Comparison of ENCODE assay signal across 16 cellular contexts in the genomic region with DNA sequence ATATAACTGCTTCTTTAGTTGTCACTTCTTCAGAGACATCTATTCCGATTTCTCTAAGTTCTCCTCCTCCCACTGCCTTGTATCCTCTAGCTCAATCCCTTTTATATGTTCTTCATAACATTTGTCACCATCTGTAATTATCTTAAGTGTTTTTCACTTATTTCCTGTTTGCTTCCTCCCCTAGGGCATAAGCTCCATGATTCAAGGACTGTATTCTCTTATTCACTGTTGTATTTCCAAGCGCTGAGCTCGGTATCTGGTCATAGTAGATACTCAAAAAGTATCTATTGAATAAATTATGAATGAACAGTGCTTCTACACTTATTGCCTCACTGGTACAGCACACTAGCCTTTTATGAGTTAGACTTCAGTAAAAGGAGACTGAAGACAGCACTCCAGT.
DNase-seq lines count a peak whose midpoint lies in the region; ATAC-seq lines count a peak whose summit lies in the region.
"Had no signal": no experiment of that assay in that cellular context is flagged by ENCODE, and none has a peak within 500 bp of the region (broad histone marks: within the 10 kb centered on the region; RNA-seq: fewer than 3 reads in every experiment).

No MANE protein-coding gene starts in this region.

- no peaks in the 10 kb centered on the region for H3K36me3 Mint-ChIP-seq in activated naive CD4-positive, alpha-beta T cell treated with anti-CD3 and anti-CD28 coated beads, Interleukin-2, amount 10 ng/mL, durations not matched to agents 7 days and 5 days
- no peaks in the 10 kb centered on the region for H3K36me3 Mint-ChIP-seq in activated naive CD4-positive, alpha-beta T cell treated with anti-CD3 and anti-CD28 coated beads for 36 hours (ENCODE audit: low read depth)
- H3K36me3 Mint-ChIP-seq: CD8-positive, alpha-beta memory T cell had no signal

- CTCF ChIA-PET in activated naive CD4-positive, alpha-beta T cell treated with anti-CD3 and anti-CD28 coated beads, Interleukin-2, amount 10 ng/mL, durations not matched to agents 7 days and 5 days (lab: Charles Lee), result interaction anchor here (0.6 to 1.8 kb wide), 3 partner anchors 8 to 108 kb away, joined by 3 to 4 read pairs (median 3); no protein-coding TSS in a partner anchor
- CTCF ChIA-PET in activated naive CD4-positive, alpha-beta T cell treated with anti-CD3 and anti-CD28 coated beads for 36 hours (lab: Charles Lee), result no interaction called here

- peaks cover 3% of the 10 kb centered on the region for H3K9me3 Mint-ChIP-seq in activated naive CD4-positive, alpha-beta T cell treated with anti-CD3 and anti-CD28 coated beads, Interleukin-2, amount 10 ng/mL, durations not matched to agents 7 days and 5 days
- no peaks in the 10 kb centered on the region for H3K9me3 Mint-ChIP-seq in activated naive CD4-positive, alpha-beta T cell treated with anti-CD3 and anti-CD28 coated beads for 36 hours
- H3K9me3 Mint-ChIP-seq: CD8-positive, alpha-beta memory T cell had no signal

- DNase-seq in DMS153 (lab: John Stamatoyannopoulos, UW) (peak; percentile 6), DMS153 treated with DMSO at 0.1 percent for 48 hours (lab: John Stamatoyannopoulos, UW; ENCODE audit: unreplicated experiment) (no peak), RPMI7951 (ENCODE audit: low read depth) (peak; percentile 30), foreskin melanocyte (peak; percentile 94)
- no peak for DNase-seq in activated naive CD4-positive, alpha-beta T cell treated with anti-CD3 and anti-CD28 coated beads, Interleukin-2, amount 10 ng/mL, durations not matched to agents 7 days and 5 days
- no peak for DNase-seq in activated naive CD4-positive, alpha-beta T cell treated with anti-CD3 and anti-CD28 coated beads for 36 hours
- DNase-seq: AML-193; CD8-positive, alpha-beta memory T cell; DMS 273 treated with DMSO at 0.1 percent for 48 hours; DMS79 treated with DMSO at 0.1 percent for 48 hours; GDM1; GOT3; H9 had no signal

- peaks cover 18% of the 10 kb centered on the region for H3K27me3 Mint-ChIP-seq in activated naive CD4-positive, alpha-beta T cell treated with anti-CD3 and anti-CD28 coated beads, Interleukin-2, amount 10 ng/mL, durations not matched to agents 7 days and 5 days
- H3K27me3 Mint-ChIP-seq in activated naive CD4-positive, alpha-beta T cell treated with anti-CD3 and anti-CD28 coated beads for 36 hours (ENCODE audit: low read depth), result no peaks in the 10 kb centered on the region

- ATAC-seq in HG03571 (IDR thresholded peaks at IDR 0.05; ENCODE audit: unreplicated experiment), result no peak
- no peak for ATAC-seq in GM18907 (IDR thresholded peaks at IDR 0.05; ENCODE audit: unreplicated experiment)
- ATAC-seq: HepG2 had no signal

- intact Hi-C loops in activated naive CD4-positive, alpha-beta T cell treated with anti-CD3 and anti-CD28 coated beads for 36 hours (cut with micrococcal nuclease), result no loop called here

- H3K4me1 Mint-ChIP-seq in activated naive CD4-positive, alpha-beta T cell treated with anti-CD3 and anti-CD28 coated beads, Interleukin-2, amount 10 ng/mL, durations not matched to agents 7 days and 5 days, result peaks cover 22% of the 10 kb centered on the region
- H3K4me1 Mint-ChIP-seq in activated naive CD4-positive, alpha-beta T cell treated with anti-CD3 and anti-CD28 coated beads for 36 hours (ENCODE audit: low read depth), result peaks cover 10% of the 10 kb centered on the region

- no peak overlapping the region for H3K4me3 Mint-ChIP-seq in activated naive CD4-positive, alpha-beta T cell treated with anti-CD3 and anti-CD28 coated beads, Interleukin-2, amount 10 ng/mL, durations not matched to agents 7 days and 5 days
- no peak overlapping the region for H3K4me3 Mint-ChIP-seq in activated naive CD4-positive, alpha-beta T cell treated with anti-CD3 and anti-CD28 coated beads for 36 hours
- H3K4me3 Mint-ChIP-seq: CD8-positive, alpha-beta memory T cell; H9 had no signal

- H3K27ac Mint-ChIP-seq in activated naive CD4-positive, alpha-beta T cell treated with anti-CD3 and anti-CD28 coated beads, Interleukin-2, amount 10 ng/mL, durations not matched to agents 7 days and 5 days, result peak overlapping the region; percentile 6
- H3K27ac Mint-ChIP-seq in activated naive CD4-positive, alpha-beta T cell treated with anti-CD3 and anti-CD28 coated beads for 36 hours, result no peak overlapping the region
- H3K27ac Mint-ChIP-seq: CD8-positive, alpha-beta memory T cell had no signal

Comparison
In these comparisons a context has a peak if more than half of its experiments do, and no peak if none do; other contexts are left out.
1. DNase-seq: peak in DMS153 (single experiment), RPMI7951 (single experiment) and foreskin melanocyte (single experiment); none in DMS153 treated with DMSO at 0.1 percent for 48 hours (single experiment), activated naive CD4-positive, alpha-beta T cell treated with anti-CD3 and anti-CD28 coated beads, Interleukin-2, amount 10 ng/mL, durations not matched to agents 7 days and 5 days (single experiment) and activated naive CD4-positive, alpha-beta T cell treated with anti-CD3 and anti-CD28 coated beads for 36 hours (single experiment).